ENCODE assay signal across 23 cellular contexts in genomic region chr1:30914931-30915330, GRCh38. TPM values are rescaled to one million over a fixed set of nuclear protein-coding genes. Genes with fewer than 3 reads are reported as not detected.
"Had no signal": no experiment of that assay in that cellular context is flagged by ENCODE, and none has a peak within 500 bp of the region (broad histone marks: within the 10 kb centered on the region; RNA-seq: fewer than 3 reads in every experiment).

No MANE protein-coding gene starts in this region.

- H3K4me3 Mint-ChIP-seq: activated B cell treated with CpG ODN at 0.5 μM for 24 hours; activated naive CD8-positive, alpha-beta T cell treated with anti-CD3 and anti-CD28 coated beads, Interleukin-2, amount 50 U/mL, for 24 hours; activated T-cell treated with anti-CD3 and anti-CD28 coated beads, Interleukin-2, amount 50 U/mL, for 72 hours; effector memory CD8-positive, alpha-beta T cell; memory B cell; naive thymus-derived CD8-positive, alpha-beta T cell; neural crest cell; stimulated activated effector memory CD8-positive, alpha-beta T cell treated with anti-CD3 and anti-CD28 coated beads, Interleukin-12 subunit alpha, Interleukin-12 subunit beta, amount 100 ng/mL, for 72 hours; stimulated activated naive CD8-positive, alpha-beta T cell treated with anti-CD3 and anti-CD28 coated beads, Interleukin-15, Interleukin-2, amounts not matched to agents 100 ng/mL and 50 ng/mL, for 24 hours; T-helper 2 cell treated with Interferon-gamma antibody and Interleukin-4, amounts not matched to agents 5 μg/mL and 100 μg/mL, for 36 hours had no signal

- ATAC-seq: activated naive CD8-positive, alpha-beta T cell treated with anti-CD3 and anti-CD28 coated beads, Interleukin-2, amount 50 U/mL, for 24 hours; activated T-cell treated with anti-CD3 and anti-CD28 coated beads, Interleukin-2, amount 50 U/mL, for 72 hours; effector memory CD8-positive, alpha-beta T cell; gastroesophageal sphincter; left colon; naive thymus-derived CD8-positive, alpha-beta T cell; right lobe of liver; stimulated activated effector memory CD8-positive, alpha-beta T cell treated with anti-CD3 and anti-CD28 coated beads, Interleukin-12 subunit alpha, Interleukin-12 subunit beta, amount 100 ng/mL, for 72 hours had no signal

- H2AFZ ChIP-seq: hepatocyte had no signal

- DNase-seq: activated B cell treated with CpG ODN at 0.5 μM for 24 hours; activated naive CD4-positive, alpha-beta T cell treated with Interleukin-2 at 50 U/mL for 16 hours; activated naive CD8-positive, alpha-beta T cell treated with anti-CD3 and anti-CD28 coated beads, Interleukin-2, amount 50 U/mL, for 24 hours; activated T-cell treated with anti-CD3 and anti-CD28 coated beads for 4 hours; activated T-cell treated with anti-CD3 and anti-CD28 coated beads, Interleukin-2, amount 50 U/mL, for 72 hours; colonic mucosa; effector memory CD8-positive, alpha-beta T cell; naive thymus-derived CD8-positive, alpha-beta T cell; stimulated activated CD4-positive, alpha-beta T cell treated with anti-CD3 and anti-CD28 coated beads, Interleukin-4, amount 100 ng/mL, for 24 hours; T-helper 1 cell; upper lobe of left lung had no signal

- H3K9me3 Mint-ChIP-seq: activated B cell treated with CpG ODN at 0.5 μM for 24 hours; activated naive CD8-positive, alpha-beta T cell treated with anti-CD3 and anti-CD28 coated beads, Interleukin-2, amount 50 U/mL, for 24 hours; activated T-cell treated with anti-CD3 and anti-CD28 coated beads, Interleukin-2, amount 50 U/mL, for 72 hours; effector memory CD8-positive, alpha-beta T cell; memory B cell; naive thymus-derived CD8-positive, alpha-beta T cell; neural crest cell; stimulated activated effector memory CD8-positive, alpha-beta T cell treated with anti-CD3 and anti-CD28 coated beads, Interleukin-12 subunit alpha, Interleukin-12 subunit beta, amount 100 ng/mL, for 72 hours; stimulated activated naive CD8-positive, alpha-beta T cell treated with anti-CD3 and anti-CD28 coated beads, Interleukin-15, Interleukin-2, amounts not matched to agents 100 ng/mL and 50 ng/mL, for 24 hours; T-helper 2 cell treated with Interferon-gamma antibody and Interleukin-4, amounts not matched to agents 5 μg/mL and 100 μg/mL, for 36 hours had no signal

- H3K27ac ChIP-seq: colonic mucosa, gastroesophageal sphincter, hepatocyte, thoracic aorta, upper lobe of left lung had no signal

- H3K27ac Mint-ChIP-seq: activated B cell treated with CpG ODN at 0.5 μM for 24 hours; activated naive CD8-positive, alpha-beta T cell treated with anti-CD3 and anti-CD28 coated beads, Interleukin-2, amount 50 U/mL, for 24 hours; activated T-cell treated with anti-CD3 and anti-CD28 coated beads, Interleukin-2, amount 50 U/mL, for 72 hours; memory B cell; stimulated activated naive CD8-positive, alpha-beta T cell treated with anti-CD3 and anti-CD28 coated beads, Interleukin-15, Interleukin-2, amounts not matched to agents 100 ng/mL and 50 ng/mL, for 24 hours; T-helper 2 cell treated with Interferon-gamma antibody and Interleukin-4, amounts not matched to agents 5 μg/mL and 100 μg/mL, for 36 hours had no signal

- H3K9me3 ChIP-seq: colonic mucosa, gastroesophageal sphincter, right lobe of liver, thoracic aorta, upper lobe of left lung had no signal

- H3K36me3 ChIP-seq: colonic mucosa, gastroesophageal sphincter, right lobe of liver, thoracic aorta, upper lobe of left lung had no signal

- H3K27me3 ChIP-seq: colonic mucosa, dorsolateral prefrontal cortex, gastroesophageal sphincter, hepatocyte, right lobe of liver, upper lobe of left lung had no signal

- H3K4me2 ChIP-seq: hepatocyte had no signal

- H3K4me1 ChIP-seq: colonic mucosa, right lobe of liver had no signal

- H3K4me3 ChIP-seq: colonic mucosa, dorsolateral prefrontal cortex, gastroesophageal sphincter, hepatocyte, right lobe of liver, skin epidermis, thoracic aorta, upper lobe of left lung had no signal

- H3K36me3 Mint-ChIP-seq: memory B cell; naive thymus-derived CD8-positive, alpha-beta T cell; stimulated activated effector memory CD8-positive, alpha-beta T cell treated with anti-CD3 and anti-CD28 coated beads, Interleukin-12 subunit alpha, Interleukin-12 subunit beta, amount 100 ng/mL, for 72 hours had no signal

RNA-seq across cellular contexts. Expression of gene SDC3, which starts 6.4 kb away (rescaled TPM):
- polyA plus RNA-seq: naive thymus-derived CD8-positive, alpha-beta T cell had no signal
